Comparison of ENCODE assay signal across 6 cellular contexts in the genomic region with DNA sequence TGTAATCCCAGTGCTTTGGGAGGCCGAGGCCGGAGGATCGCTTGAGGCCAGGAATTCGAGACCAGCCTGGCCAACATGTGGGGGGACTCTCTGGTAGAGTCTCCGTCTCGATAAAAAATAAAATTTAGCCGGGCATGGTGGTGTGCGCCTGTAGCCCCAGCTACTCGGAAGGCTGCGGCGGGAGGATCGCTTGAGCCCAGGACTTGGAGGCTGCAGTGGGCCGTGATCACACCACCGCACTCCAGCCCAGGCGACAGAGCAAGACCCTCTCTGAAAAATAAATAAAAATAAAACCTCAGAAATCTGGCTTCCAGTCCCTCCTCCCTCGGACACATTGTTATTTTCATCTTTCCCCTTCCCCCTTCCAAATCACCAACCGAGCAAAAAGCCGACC. TPM values are rescaled to one million over a fixed set of nuclear protein-coding genes. Genes with fewer than 3 reads are reported as not detected.
DNase-seq lines count a peak whose midpoint lies in the region; ATAC-seq and TF ChIP-seq lines count a peak whose summit lies in the region.

No MANE protein-coding gene starts in this region.

- H3K27me3 ChIP-seq in CD4-positive, alpha-beta memory T cell (ENCODE audit: insufficient read depth, low read length), result no peaks in the 10 kb centered on the region
- no peaks in the 10 kb centered on the region for H3K27me3 ChIP-seq in ectodermal cell (ENCODE audit: control insufficient read depth, insufficient read depth, low read length, poor library complexity, severe bottlenecking)

- CTCF ChIA-PET in CD4-positive, alpha-beta memory T cell (lab: Charles Lee; ENCODE audit: partially characterized antibody), result interaction anchor here (0.9 to 7.2 kb wide), 16 partner anchors 11 to 214 kb away, joined by 3 to 245 read pairs (median 16); partner anchors contain the start of genes PINLYP and XRCC1

- H3K36me3 Mint-ChIP-seq in CD4-positive, alpha-beta memory T cell, result peaks cover 4 to 43% of the 10 kb centered on the region in 2 donors

- 4 to 5% methylated on average over 18 of the region's 18 CpGs for WGBS in ectodermal cell, 2 experiments

- no peaks in the 10 kb centered on the region for H3K9me3 ChIP-seq in CD4-positive, alpha-beta memory T cell (ENCODE audit: control insufficient read depth in 1 of 2, low read length in 2 of 2)
- no peaks in the 10 kb centered on the region for H3K9me3 ChIP-seq in ectodermal cell (ENCODE audit: control insufficient read depth, low read length)

- H3K27ac ChIP-seq in CD4-positive, alpha-beta memory T cell (ENCODE audit: low read depth, low read length), result peak overlapping the region; percentile 93
- peak overlapping the region; percentile 80 for H3K27ac ChIP-seq in ectodermal cell (ENCODE audit: insufficient read depth, low read depth, low read length, poor library complexity, severe bottlenecking)

- H3K4me3 Mint-ChIP-seq in CD4-positive, alpha-beta memory T cell, result peak overlapping the region; percentile 93 to 98 (median 95)

- peaks cover 24 to 50% (median 37%) of the 10 kb centered on the region in 4 donors for H3K4me1 Mint-ChIP-seq in CD4-positive, alpha-beta memory T cell

- H3K27ac Mint-ChIP-seq in CD4-positive, alpha-beta memory T cell, result peak overlapping the region; percentile 100

- TF ChIP-seq CTCF in retinal pigment epithelial cell (conservative IDR thresholded peaks at IDR 0.05; ENCODE audit: low read depth, low read length), result no peak

- peaks cover 26% of the 10 kb centered on the region for H3K36me3 ChIP-seq in CD4-positive, alpha-beta memory T cell (ENCODE audit: insufficient read depth, low read length)
- peaks cover 25% of the 10 kb centered on the region for H3K36me3 ChIP-seq in ectodermal cell (ENCODE audit: control insufficient read depth, insufficient read depth, low read length)

- peaks cover 26% of the 10 kb centered on the region for H3K4me1 ChIP-seq in CD4-positive, alpha-beta memory T cell (ENCODE audit: insufficient read depth, low read length)
- H3K4me1 ChIP-seq in ectodermal cell (ENCODE audit: control insufficient read depth, insufficient read depth, low read length), result peaks cover 7% of the 10 kb centered on the region

- H3K4me3 ChIP-seq in CD4-positive, alpha-beta memory T cell (ENCODE audit: low read length in 2 of 2), result peak overlapping the region; percentile 50 to 98
- H3K4me3 ChIP-seq in ectodermal cell (ENCODE audit: insufficient read depth, low read depth, low read length), result peak overlapping the region; percentile 78
- H3K4me3 ChIP-seq in retinal pigment epithelial cell (ENCODE audit: low read length), result peak overlapping the region; percentile 87

- DNase-seq in CD4-positive, alpha-beta memory T cell, result no peak
- no peak for DNase-seq in retinal pigment epithelial cell (ENCODE audit: low read depth)
- DNase-seq in SKM-1 treated with dmso at 0.1 percent for 144 hours (lab: John Stamatoyannopoulos, UW; ENCODE audit: unreplicated experiment), result no peak
- DNase-seq in effector CD4-positive, alpha-beta T cell, result no peak

- intact Hi-C loops in CD4-positive, alpha-beta memory T cell (cut with micrococcal nuclease), result loop anchor here (2.0 to 5.0 kb wide), 3 partner anchors 69 to 157 kb away; partner anchors contain the start of gene ETHE1

- no peaks in the 10 kb centered on the region for H3K9me3 Mint-ChIP-seq in CD4-positive, alpha-beta memory T cell

- ATAC-seq in HG03520 (IDR thresholded peaks at IDR 0.05; ENCODE audit: unreplicated experiment), result peak; percentile 8

- POLR2A ChIA-PET in CD4-positive, alpha-beta memory T cell (lab: Charles Lee; ENCODE audit: partially characterized antibody), result interaction anchor here (1.1 to 5.1 kb wide), 20 partner anchors 10 to 1376 kb away, joined by 3 to 61 read pairs (median 6); partner anchors contain the start of genes PHLDB3, PINLYP, PLAUR and XRCC1

- H3K27me3 Mint-ChIP-seq in CD4-positive, alpha-beta memory T cell, result no peaks in the 10 kb centered on the region

RNA-seq across cellular contexts. Expression of gene IRGQ, which starts 0.3 kb away (rescaled TPM):
- 10 to 100 TPM; 16.5 to 17.9 TPM for total RNA-seq in CD4-positive, alpha-beta memory T cell
- polyA plus RNA-seq in CD4-positive, alpha-beta memory T cell, result 1 to 10 TPM in 1 of 2 donors, under 1 TPM in 1; 0.37 to 2.2 TPM
- polyA plus RNA-seq in ectodermal cell (2013, experiment 1 of 4), result 24.9 TPM
- polyA plus RNA-seq in ectodermal cell (2013, experiment 2 of 4), result 26.3 TPM
- polyA plus RNA-seq in ectodermal cell (2013, experiment 3 of 4), result 9.9 TPM
- polyA plus RNA-seq in ectodermal cell (2013, experiment 4 of 4), result 11.3 TPM

RNA-seq across cellular contexts. Expression of gene ZNF576, which starts 0.8 kb away (rescaled TPM):
- 10 to 100 TPM; 18.4 to 18.6 TPM for total RNA-seq in CD4-positive, alpha-beta memory T cell
- polyA plus RNA-seq in CD4-positive, alpha-beta memory T cell, result 10 to 100 TPM in 1 of 2 donors, 1 to 10 TPM in 1; 8.4 to 13.0 TPM
- 11.6 TPM for polyA plus RNA-seq in ectodermal cell (2013, experiment 1 of 4)
- polyA plus RNA-seq in ectodermal cell (2013, experiment 2 of 4), result 11.6 TPM
- polyA plus RNA-seq in ectodermal cell (2013, experiment 3 of 4), result 10.6 TPM
- 11.6 TPM for polyA plus RNA-seq in ectodermal cell (2013, experiment 4 of 4)

RNA-seq across cellular contexts. Expression of gene SRRM5, which starts 16.3 kb away (rescaled TPM):
- total RNA-seq in CD4-positive, alpha-beta memory T cell, result under 1 TPM; 0.83 to 0.99 TPM
- polyA plus RNA-seq in CD4-positive, alpha-beta memory T cell, result under 1 TPM in 1 of 2 donors, not detected in 1; 0.10 TPM
- polyA plus RNA-seq in ectodermal cell (2013, experiment 1 of 4), result 0.41 TPM
- 0.25 TPM for polyA plus RNA-seq in ectodermal cell (2013, experiment 2 of 4)
- polyA plus RNA-seq in ectodermal cell (2013, experiment 3 of 4), result 0.21 TPM
- polyA plus RNA-seq in ectodermal cell (2013, experiment 4 of 4), result 0.20 TPM

RNA-seq across cellular contexts. Expression of gene PINLYP, which starts 20.0 kb away (rescaled TPM):
- under 1 TPM; 0.33 to 0.84 TPM for total RNA-seq in CD4-positive, alpha-beta memory T cell
- polyA plus RNA-seq in CD4-positive, alpha-beta memory T cell, result 1 to 10 TPM in 1 of 2 donors, not detected in 1; 1.3 TPM
- polyA plus RNA-seq in ectodermal cell (2013, experiment 1 of 4), result 4.9 TPM
- polyA plus RNA-seq in ectodermal cell (2013, experiment 2 of 4), result 5.4 TPM
- 5.0 TPM for polyA plus RNA-seq in ectodermal cell (2013, experiment 3 of 4)
- polyA plus RNA-seq in ectodermal cell (2013, experiment 4 of 4), result 7.1 TPM

RNA-seq across cellular contexts. Expression of gene XRCC1, which starts 20.3 kb away (rescaled TPM):
- total RNA-seq in CD4-positive, alpha-beta memory T cell, result 10 to 100 TPM; 33.4 to 41.0 TPM
- polyA plus RNA-seq in CD4-positive, alpha-beta memory T cell, result 10 to 100 TPM; 16.3 to 29.1 TPM
- 63.0 TPM for polyA plus RNA-seq in ectodermal cell (2013, experiment 1 of 4)
- polyA plus RNA-seq in ectodermal cell (2013, experiment 2 of 4), result 73.0 TPM
- polyA plus RNA-seq in ectodermal cell (2013, experiment 3 of 4), result 66.8 TPM
- polyA plus RNA-seq in ectodermal cell (2013, experiment 4 of 4), result 74.2 TPM
